8 cellular contexts compared by ENCODE assay signal in genomic region chr14:104690266-104690711, GRCh38. TPM values are rescaled to one million over a fixed set of nuclear protein-coding genes. Genes with fewer than 3 reads are reported as not detected.
DNase-seq lines count a peak whose midpoint lies in the region; ATAC-seq and TF ChIP-seq lines count a peak whose summit lies in the region.

No MANE protein-coding gene starts in this region.

- TF ChIP-seq CTCF in H9 (conservative IDR thresholded peaks at IDR 0.05) = no peak
- no peak for TF ChIP-seq CTCF in smooth muscle cell (IDR thresholded peaks at IDR 0.05; ENCODE audit: borderline replicate concordance, insufficient read depth, poor library complexity, severe bottlenecking)

- no peak overlapping the region for H3K23ac ChIP-seq in H9 (ENCODE audit: insufficient read length, low read depth, low read length)

- no peak overlapping the region for H4K91ac ChIP-seq in H9 (ENCODE audit: insufficient read length, low read depth, low read length)

- no peaks in the 10 kb centered on the region; a peak in 1 of 7 replicates for H3K36me3 Mint-ChIP-seq in H9 (ENCODE audit: insufficient read depth in 1 of 3, low read depth in 3 of 3)
- peaks cover 12% of the 10 kb centered on the region for H3K36me3 Mint-ChIP-seq in activated CD4-positive, alpha-beta memory T cell treated with anti-CD3 and anti-CD28 coated beads, Interleukin-2, amount 10 ng/mL, durations not matched to agents 7 days and 5 days (ENCODE audit: low read depth)

- H2BK120ac ChIP-seq in H9 (ENCODE audit: low read depth, low read length, poor library complexity, severe bottlenecking) = no peak overlapping the region

- no peak overlapping the region for H2BK5ac ChIP-seq in H9 (ENCODE audit: insufficient read length, low read length)

- H3F3A ChIP-seq in smooth muscle cell (ENCODE audit: low read depth) = peaks cover 11% of the 10 kb centered on the region

- H3K79me2 ChIP-seq in H9 (ENCODE audit: insufficient read depth, low read length) (peaks cover 4% of the 10 kb centered on the region; the same call in 1 of the 2 replicates), smooth muscle cell (ENCODE audit: low read depth) (peaks cover 51% of the 10 kb centered on the region)

- H3K4me1 ChIP-seq in H9 (ENCODE audit: insufficient read depth, low read length) (peaks cover 3% of the 10 kb centered on the region; the same call in 1 of the 2 replicates), right cardiac atrium (ENCODE audit: control insufficient read depth, insufficient read depth, low read length) (peaks cover 22% of the 10 kb centered on the region), smooth muscle cell (ENCODE audit: low read depth) (peaks cover 25% of the 10 kb centered on the region)

- peaks cover 17 to 34% of the 10 kb centered on the region in 2 experiments for H3K4me1 Mint-ChIP-seq in H9
- peaks cover 70% of the 10 kb centered on the region for H3K4me1 Mint-ChIP-seq in activated CD4-positive, alpha-beta memory T cell treated with anti-CD3 and anti-CD28 coated beads, Interleukin-2, amount 10 ng/mL, durations not matched to agents 7 days and 5 days

- H4K20me1 ChIP-seq in H9 (ENCODE audit: control insufficient read depth, insufficient read depth, insufficient read length) (no peaks in the 10 kb centered on the region), smooth muscle cell (ENCODE audit: low read depth) (peaks cover 53% of the 10 kb centered on the region)

- H2BK20ac ChIP-seq in H9 (ENCODE audit: low read depth, low read length, poor library complexity, severe bottlenecking) = no peak overlapping the region

- H3K23me2 ChIP-seq in H9 (ENCODE audit: insufficient read length, low read depth, low read length, poor library complexity, severe bottlenecking) = peaks cover 6% of the 10 kb centered on the region

- H2AK5ac ChIP-seq in H9 (ENCODE audit: insufficient read length, low read length) = no peak overlapping the region

- H2AFZ ChIP-seq in H9 (ENCODE audit: low read length) = no peak overlapping the region
- H2AFZ ChIP-seq in smooth muscle cell (ENCODE audit: low read depth) = no peak overlapping the region

- no peak overlapping the region for H4K5ac ChIP-seq in H9 (ENCODE audit: insufficient read length, low read depth, low read length)

- H3K9ac ChIP-seq in H9 (ENCODE audit: extremely low read depth, insufficient read length, low read length) (peak overlapping the region; percentile 16), smooth muscle cell (ENCODE audit: low read depth) (peak overlapping the region; percentile 81)

- H2BK15ac ChIP-seq in H9 (ENCODE audit: low read depth, low read length) = no peak overlapping the region

- no peak overlapping the region for H4K8ac ChIP-seq in H9 (replicated peaks; ENCODE audit: insufficient read length, low read depth, low read length)

- intact Hi-C loops in right cardiac atrium (cut with DNase I) = no loop called here

- no peak overlapping the region for H3K18ac ChIP-seq in H9 (ENCODE audit: insufficient read length, low read depth, low read length)

- no peaks in the 10 kb centered on the region for H3K36me3 ChIP-seq in smooth muscle cell (ENCODE audit: low read depth)

- H3K4ac ChIP-seq in H9 (ENCODE audit: low read depth, low read length) = no peak overlapping the region

- H3K9me3 Mint-ChIP-seq in H9 = no peaks in the 10 kb centered on the region
- no peaks in the 10 kb centered on the region for H3K9me3 Mint-ChIP-seq in activated CD4-positive, alpha-beta memory T cell treated with anti-CD3 and anti-CD28 coated beads, Interleukin-2, amount 10 ng/mL, durations not matched to agents 7 days and 5 days

- H3K4me3 ChIP-seq in right cardiac atrium (ENCODE audit: low read length) (peak overlapping the region; percentile 83), smooth muscle cell (peak overlapping the region; percentile 88)

- H3K27ac Mint-ChIP-seq in H9 = no peak overlapping the region
- peak overlapping the region; percentile 58 for H3K27ac Mint-ChIP-seq in activated CD4-positive, alpha-beta memory T cell treated with anti-CD3 and anti-CD28 coated beads, Interleukin-2, amount 10 ng/mL, durations not matched to agents 7 days and 5 days

- H3K9me3 ChIP-seq in H9 (ENCODE audit: control insufficient read depth, low read depth, low read length) (no peaks in the 10 kb centered on the region), right cardiac atrium (ENCODE audit: control insufficient read depth, low read length) (no peaks in the 10 kb centered on the region), smooth muscle cell (replicated peaks; ENCODE audit: low read depth) (no peaks in the 10 kb centered on the region)

- ATAC-seq in right cardiac atrium (no peak), GM18520 (IDR thresholded peaks at IDR 0.05; ENCODE audit: unreplicated experiment) (no peak)

- H2BK12ac ChIP-seq in H9 (ENCODE audit: insufficient read length, low read depth, low read length) = no peak overlapping the region

- H3K79me1 ChIP-seq in H9 (ENCODE audit: insufficient read depth, low read depth, low read length, poor library complexity, severe bottlenecking) = peaks cover 5% of the 10 kb centered on the region

- WGBS in H9 (ENCODE audit: extremely low coverage, insufficient read length, low lambda C conversion rate) = no CpG with 5 or more reads among the region's 12 CpGs
- WGBS in right cardiac atrium = 20% methylated on average over 12 of the region's 12 CpGs
- 35% methylated on average over 12 of the region's 12 CpGs for WGBS in smooth muscle cell (ENCODE audit: low lambda C conversion rate)

- no peaks in the 10 kb centered on the region for H3K27me3 ChIP-seq in H9 (ENCODE audit: insufficient read depth, low read length)
- no peaks in the 10 kb centered on the region for H3K27me3 ChIP-seq in right cardiac atrium (ENCODE audit: control insufficient read depth, insufficient read depth)
- no peaks in the 10 kb centered on the region for H3K27me3 ChIP-seq in smooth muscle cell (ENCODE audit: low read depth)

- H3K27ac ChIP-seq in H9 (ENCODE audit: insufficient read length, low read depth, low read length) (no peak overlapping the region), right cardiac atrium (ENCODE audit: low read length) (no peak overlapping the region), smooth muscle cell (ENCODE audit: low read depth) (no peak overlapping the region)

- H3K4me2 ChIP-seq in H9 (ENCODE audit: insufficient read depth, insufficient read length, low read length) (peak overlapping the region; percentile 57), smooth muscle cell (peak overlapping the region; percentile 100)

- CTCF ChIA-PET in activated CD4-positive, alpha-beta memory T cell treated with anti-CD3 and anti-CD28 coated beads, Interleukin-2, amount 10 ng/mL, durations not matched to agents 7 days and 5 days (lab: Charles Lee) = no interaction called here

- POLR2A ChIA-PET in activated CD4-positive, alpha-beta memory T cell treated with anti-CD3 and anti-CD28 coated beads, Interleukin-2, amount 10 ng/mL, durations not matched to agents 7 days and 5 days (lab: Charles Lee) = interaction anchor here (0.8 to 4.0 kb wide), 3 partner anchors 11 to 34 kb away, joined by 3 to 26 read pairs (median 6); partner anchors contain the start of gene ADSS1

- no peak overlapping the region for H3K56ac ChIP-seq in H9 (ENCODE audit: insufficient read length, low read depth, low read length)

- no peaks in the 10 kb centered on the region; the same call in 1 of the 2 replicates for H3K27me3 Mint-ChIP-seq in H9 (ENCODE audit: low read depth)
- H3K27me3 Mint-ChIP-seq in activated CD4-positive, alpha-beta memory T cell treated with anti-CD3 and anti-CD28 coated beads, Interleukin-2, amount 10 ng/mL, durations not matched to agents 7 days and 5 days = no peaks in the 10 kb centered on the region

- DNase-seq in H9 (no peak), right cardiac atrium (peak; percentile 55 to 70 (median 68)), smooth muscle cell (lab: John Stamatoyannopoulos, UW; ENCODE audit: unreplicated experiment) (no peak), NCI-H1694 (lab: John Stamatoyannopoulos, UW) (no peak), NCI-H2196 treated with DMSO at 0.1 percent for 48 hours (lab: John Stamatoyannopoulos, UW; ENCODE audit: unreplicated experiment) (no peak)
- no peak for DNase-seq in activated CD4-positive, alpha-beta memory T cell treated with anti-CD3 and anti-CD28 coated beads, Interleukin-2, amount 10 ng/mL, durations not matched to agents 7 days and 5 days
- no peak for DNase-seq in stimulated activated CD8-positive, alpha-beta memory T cell treated with anti-CD3 and anti-CD28 coated beads, Interleukin-4, amount 100 ng/mL, for 48 hours

- H3K4me3 Mint-ChIP-seq in H9 = peak overlapping the region; percentile 64 to 78
- peak overlapping the region; percentile 77 for H3K4me3 Mint-ChIP-seq in activated CD4-positive, alpha-beta memory T cell treated with anti-CD3 and anti-CD28 coated beads, Interleukin-2, amount 10 ng/mL, durations not matched to agents 7 days and 5 days

- H3T11ph ChIP-seq in H9 (ENCODE audit: low read length) = no peak overlapping the region

- no peak overlapping the region; the same call in 1 of the 2 replicates for H3K14ac ChIP-seq in H9 (ENCODE audit: insufficient read depth, low read length)

RNA-seq across cellular contexts. Expression of gene INF2, which starts 0.9 kb away (rescaled TPM):
- total RNA-seq in H9 (2021) = 58.3 and 59.1 TPM in 2 replicates
- 100 to 1,000 TPM; 120 to 132 TPM for total RNA-seq in activated CD4-positive, alpha-beta memory T cell treated with anti-CD3 and anti-CD28 coated beads, Interleukin-2, amount 10 ng/mL, durations not matched to agents 7 days and 5 days
- 10 to 100 TPM; 36.2 to 46.4 (median 42.3) TPM for total RNA-seq in right cardiac atrium
- polyA plus RNA-seq in right cardiac atrium = 36.6 TPM
- 28.1 and 29.8 TPM in 2 replicates for total RNA-seq in smooth muscle cell
- polyA plus RNA-seq in smooth muscle cell = 19.9 and 30.1 TPM in 2 replicates

RNA-seq across cellular contexts. Expression of gene ADSS1, which starts 33.7 kb away (rescaled TPM):
- total RNA-seq in H9 (2021) (7.8 and 8.5 TPM in 2 replicates), right cardiac atrium (100 to 1,000 TPM; 156 to 212 (median 188) TPM), smooth muscle cell (6.0 and 43.0 TPM in 2 replicates)
- 1 to 10 TPM in 1 of 2 experiments, under 1 TPM in 1; 0.98 to 1.2 TPM for total RNA-seq in activated CD4-positive, alpha-beta memory T cell treated with anti-CD3 and anti-CD28 coated beads, Interleukin-2, amount 10 ng/mL, durations not matched to agents 7 days and 5 days
- polyA plus RNA-seq in right cardiac atrium (217 TPM), smooth muscle cell (7.8 and 9.3 TPM in 2 replicates)

Comparison
In these comparisons a context has a peak if more than half of its experiments do, and no peak if none do; other contexts are left out.
1. DNase-seq: peak in right cardiac atrium (3 of 3); none in H9 (single experiment), activated CD4-positive, alpha-beta memory T cell treated with anti-CD3 and anti-CD28 coated beads, Interleukin-2, amount 10 ng/mL, durations not matched to agents 7 days and 5 days (single experiment), smooth muscle cell (single experiment), NCI-H1694 (single experiment), stimulated activated CD8-positive, alpha-beta memory T cell treated with anti-CD3 and anti-CD28 coated beads, Interleukin-4, amount 100 ng/mL, for 48 hours (single experiment) and NCI-H2196 treated with DMSO at 0.1 percent for 48 hours (single experiment).